Comparison of ENCODE assay signal across 8 cellular contexts in the genomic region with DNA sequence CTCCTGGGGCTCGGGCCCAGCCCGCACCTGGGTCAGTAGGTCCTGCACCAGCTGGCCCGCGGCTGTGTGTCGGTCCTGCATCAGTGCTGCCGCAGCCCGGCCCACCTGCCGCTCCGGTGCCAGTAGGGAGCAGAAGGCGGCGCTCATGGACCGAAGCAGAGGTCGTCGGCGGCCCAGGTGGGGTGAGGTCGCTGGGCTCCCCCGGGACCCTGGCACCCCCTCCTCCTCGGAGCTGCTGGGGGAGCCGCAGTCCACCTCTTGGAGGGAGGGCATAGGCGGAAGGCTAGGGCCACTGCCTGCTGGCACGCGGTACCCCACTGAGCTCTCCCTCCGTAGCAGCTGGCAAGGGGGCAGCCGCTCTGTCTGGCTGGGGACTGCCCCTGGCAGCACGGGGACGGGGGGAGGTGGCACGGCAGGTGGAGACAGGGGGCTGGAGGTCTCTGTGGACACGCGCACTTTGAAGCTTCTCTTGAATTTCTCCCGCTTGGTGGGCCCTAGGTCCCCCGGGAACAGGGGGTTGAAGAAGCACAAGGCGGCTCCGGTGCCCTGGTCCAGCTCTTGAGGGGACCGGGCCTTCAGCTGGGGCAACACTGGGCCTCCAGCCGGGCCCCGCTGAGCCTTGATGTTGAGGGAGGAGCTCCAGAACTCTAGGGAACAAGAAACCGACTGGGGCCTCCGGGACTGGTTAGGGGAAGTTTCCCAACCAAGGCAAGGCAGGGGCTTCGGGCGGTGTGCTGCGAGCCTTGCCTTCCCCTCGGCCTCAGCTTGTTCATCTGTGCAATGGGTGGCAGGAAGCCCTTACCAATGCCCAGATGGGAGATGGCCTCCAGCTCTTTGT. TPM values are rescaled to one million over a fixed set of nuclear protein-coding genes. Genes with fewer than 3 reads are reported as not detected.
A peak's percentile ranks its signal among the peaks of the same experiment; 100 is the strongest.
DNase-seq lines count a peak whose midpoint lies in the region; ATAC-seq and TF ChIP-seq lines count a peak whose summit lies in the region.
"Had no signal": no experiment of that assay in that cellular context is flagged by ENCODE, and none has a peak within 500 bp of the region (broad histone marks: within the 10 kb centered on the region; RNA-seq: fewer than 3 reads in every experiment).

No MANE protein-coding gene starts in this region.

- DNase-seq in SIG-M5 treated with dmso at 0.1 percent for 504 hours (lab: John Stamatoyannopoulos, UW; ENCODE audit: unreplicated experiment), result peak; percentile 41
- DNase-seq in SIG-M5 (lab: John Stamatoyannopoulos, UW), result no peak
- DNase-seq in effector memory CD8-positive, alpha-beta T cell, result no peak
- no peak for DNase-seq in smooth muscle cell (lab: John Stamatoyannopoulos, UW; ENCODE audit: unreplicated experiment)
- no peak for DNase-seq in HCEC 1CT
- no peak for DNase-seq in T-helper 9 cell
- DNase-seq: hippocampal formation had no signal

- H3K36me3 ChIP-seq in smooth muscle cell (ENCODE audit: low read depth), result no peaks in the 10 kb centered on the region

- H3K9me3 Mint-ChIP-seq in effector memory CD8-positive, alpha-beta T cell, result no peaks in the 10 kb centered on the region

- peaks cover 4% of the 10 kb centered on the region for H4K20me1 ChIP-seq in smooth muscle cell (ENCODE audit: low read depth)

- H3K36me3 Mint-ChIP-seq in effector memory CD8-positive, alpha-beta T cell (ENCODE audit: insufficient read depth), result peaks cover 26% of the 10 kb centered on the region

- H3K9me3 ChIP-seq in smooth muscle cell (replicated peaks; ENCODE audit: low read depth), result no peaks in the 10 kb centered on the region
- H3K9me3 ChIP-seq: BE2C had no signal

- peak overlapping the region; percentile 64 for H3K4me3 ChIP-seq in smooth muscle cell

- no peak for ATAC-seq in effector memory CD8-positive, alpha-beta T cell (replicated peaks)

- H3K27ac Mint-ChIP-seq in effector memory CD8-positive, alpha-beta T cell, result peak overlapping the region in 1 of 2 donors; percentile 88

- H3K9ac ChIP-seq in smooth muscle cell (ENCODE audit: low read depth), result no peak overlapping the region

- no peak overlapping the region for H2AFZ ChIP-seq in smooth muscle cell (ENCODE audit: low read depth)

- H3K27ac ChIP-seq in smooth muscle cell (ENCODE audit: low read depth), result peak overlapping the region; percentile 98

- 91% methylated on average over 42 of the region's 42 CpGs for WGBS in smooth muscle cell (ENCODE audit: low lambda C conversion rate)

- H3K4me1 ChIP-seq in smooth muscle cell (ENCODE audit: low read depth), result peaks cover 16% of the 10 kb centered on the region

- peak overlapping the region; percentile 22 to 63 for H3K4me3 Mint-ChIP-seq in effector memory CD8-positive, alpha-beta T cell

- peaks cover 21 to 29% of the 10 kb centered on the region in 2 donors for H3K4me1 Mint-ChIP-seq in effector memory CD8-positive, alpha-beta T cell (ENCODE audit: low read depth in 2 of 2)

- peaks cover 9% of the 10 kb centered on the region for H3K79me2 ChIP-seq in smooth muscle cell (ENCODE audit: low read depth)

- H3K27me3 Mint-ChIP-seq in effector memory CD8-positive, alpha-beta T cell, result no peaks in the 10 kb centered on the region

- peak overlapping the region; percentile 89 for H3K4me2 ChIP-seq in smooth muscle cell

- no peak for TF ChIP-seq CTCF in smooth muscle cell (IDR thresholded peaks at IDR 0.05; ENCODE audit: borderline replicate concordance, insufficient read depth, poor library complexity, severe bottlenecking)

- H3K27me3 ChIP-seq in smooth muscle cell (ENCODE audit: low read depth), result no peaks in the 10 kb centered on the region
- H3K27me3 ChIP-seq: BE2C had no signal

- peaks cover 16% of the 10 kb centered on the region for H3F3A ChIP-seq in smooth muscle cell (ENCODE audit: low read depth)

RNA-seq across cellular contexts. Expression of a gene that starts 1.4 kb away (rescaled TPM):
- total RNA-seq in smooth muscle cell, result 7.5 and 18.0 TPM in 2 replicates
- polyA plus RNA-seq in smooth muscle cell, result 15.3 and 18.3 TPM in 2 replicates

RNA-seq across cellular contexts. Expression of a gene that starts 10.1 kb away (rescaled TPM):
- total RNA-seq in smooth muscle cell, result 22.7 and 23.8 TPM in 2 replicates
- polyA plus RNA-seq in smooth muscle cell, result 44.2 and 56.7 TPM in 2 replicates

RNA-seq across cellular contexts. Expression of a gene that starts 12.6 kb away (rescaled TPM):
- 26.5 and 27.1 TPM in 2 replicates for total RNA-seq in smooth muscle cell
- polyA plus RNA-seq in smooth muscle cell, result 29.4 and 35.1 TPM in 2 replicates

RNA-seq across cellular contexts. Expression of a gene that starts 18.0 kb away (rescaled TPM):
- total RNA-seq in smooth muscle cell, result 29.0 and 35.5 TPM in 2 replicates
- 196 and 287 TPM in 2 replicates for polyA plus RNA-seq in smooth muscle cell

RNA-seq across cellular contexts. Expression of a gene that starts 36.7 kb away (rescaled TPM):
- total RNA-seq in smooth muscle cell, result 3.5 TPM in 2 replicates
- 8.5 and 8.8 TPM in 2 replicates for polyA plus RNA-seq in smooth muscle cell
